ENCODE assay signal across 18 cellular contexts in the genomic region with DNA sequence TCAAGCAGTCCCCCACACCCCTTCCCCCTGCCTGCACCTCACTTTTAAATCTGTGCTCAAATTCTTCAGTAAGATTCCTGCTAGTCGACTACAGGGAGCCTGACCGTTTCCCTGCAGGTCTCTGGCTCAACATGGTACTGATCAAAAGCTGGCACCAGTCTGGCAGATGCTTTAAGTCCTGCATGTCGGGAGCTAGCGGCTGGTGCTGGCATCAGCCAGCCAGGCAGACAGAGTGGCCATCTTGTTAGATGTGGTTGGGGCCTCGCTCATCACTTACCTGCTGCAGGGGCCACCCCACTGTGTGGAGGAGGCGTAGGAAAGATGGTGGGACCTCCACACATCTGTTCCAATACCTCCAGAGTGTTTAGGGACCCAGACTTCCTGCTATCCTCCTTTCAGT.
DNase-seq lines count a peak whose midpoint lies in the region; ATAC-seq and TF ChIP-seq lines count a peak whose summit lies in the region.
"Had no signal": no experiment of that assay in that cellular context is flagged by ENCODE, and none has a peak within 500 bp of the region (broad histone marks: within the 10 kb centered on the region; RNA-seq: fewer than 3 reads in every experiment).

No MANE protein-coding gene starts in this region.

- H3K4me1 ChIP-seq in GM23248 (ENCODE audit: insufficient read depth) (peaks cover 53% of the 10 kb centered on the region), muscle layer of duodenum (ENCODE audit: control insufficient read depth in 1 of 2, insufficient read depth in 2 of 2, low read length in 2 of 2) (peaks cover 9 to 16% of the 10 kb centered on the region in 2 donors)

- H3K79me2 ChIP-seq in GM23248 (ENCODE audit: insufficient read depth): no peaks in the 10 kb centered on the region; the same call in 1 of the 2 replicates

- H3K36me3 Mint-ChIP-seq in brain: no peaks in the 10 kb centered on the region
- H3K36me3 Mint-ChIP-seq in stimulated activated naive B cell treated with anti-CD40 and anti-IgM and Interleukin-4, amounts not matched to agents 10 μg/mL and 1 μg/mL and 100 μg/mL, for 72 hours: no peaks in the 10 kb centered on the region
- H3K36me3 Mint-ChIP-seq: type B pancreatic cell had no signal

- 72 to 73% methylated on average over 6 of the region's 6 CpGs for WGBS in GM23248 (ENCODE audit: low coverage in 1 of 2, low lambda C conversion rate in 2 of 2, missing lambda C conversion rate in 2 of 2), 2 experiments

- H3K9me3 Mint-ChIP-seq in brain: peaks cover 0 to 12% (median 0%) of the 10 kb centered on the region in 5 experiments
- H3K9me3 Mint-ChIP-seq in stimulated activated naive B cell treated with anti-CD40 and anti-IgM and Interleukin-4, amounts not matched to agents 10 μg/mL and 1 μg/mL and 100 μg/mL, for 72 hours: no peaks in the 10 kb centered on the region
- H3K9me3 Mint-ChIP-seq: central memory CD8-positive, alpha-beta T cell; type B pancreatic cell had no signal

- in situ Hi-C loops in GM23248 (cut with MboI): loop anchor here (10.0 kb wide), 2 partner anchors 548 to 848 kb away; no protein-coding TSS in a partner anchor

- no peak overlapping the region for H3K4me3 ChIP-seq in GM23248
- no peak overlapping the region for H3K4me3 ChIP-seq in muscle layer of duodenum (ENCODE audit: low read depth in 1 of 2, low read length in 2 of 2)

- H3K4me1 Mint-ChIP-seq in brain: peaks cover 66% of the 10 kb centered on the region
- peaks cover 8 to 14% of the 10 kb centered on the region in 2 donors for H3K4me1 Mint-ChIP-seq in stimulated activated naive B cell treated with anti-CD40 and anti-IgM and Interleukin-4, amounts not matched to agents 10 μg/mL and 1 μg/mL and 100 μg/mL, for 72 hours

- DNase-seq in GM23248: peak; percentile 23
- DNase-seq in D341Med (ENCODE audit: low spot score): no peak
- no peak for DNase-seq in inferior parietal cortex (ENCODE audit: extremely low spot score)
- DNase-seq in stimulated activated naive B cell treated with anti-CD40 and anti-IgM and Interleukin-4, amounts not matched to agents 10 μg/mL and 1 μg/mL and 100 μg/mL, for 72 hours: no peak
- DNase-seq: activated CD4-positive, alpha-beta T cell treated with anti-CD3 and anti-CD28 coated beads for 48 hours; activated naive CD4-positive, alpha-beta T cell treated with anti-CD3 and anti-CD28 coated beads, Interleukin-2, amount 50 U/mL, for 16 hours; endodermal cell; NCI-H524; nephron progenitor cell; stimulated activated CD4-positive, alpha-beta T cell treated with anti-CD3 and anti-CD28 coated beads, Interleukin-2, amount 100 ng/mL, for 24 hours; T1000 had no signal

- peak overlapping the region; percentile 30; the same call in 1 of the 2 replicates for H2AFZ ChIP-seq in GM23248

- TF ChIP-seq CTCF in brain (conservative IDR thresholded peaks at IDR 0.05): no peak

- no peaks in the 10 kb centered on the region for H3K36me3 ChIP-seq in GM23248 (ENCODE audit: low read depth)
- H3K36me3 ChIP-seq in muscle layer of duodenum (ENCODE audit: control insufficient read depth in 1 of 2, insufficient read depth in 2 of 2, low read length in 2 of 2): peaks cover 0 to 7% of the 10 kb centered on the region in 2 donors

- H3K27me3 ChIP-seq in GM23248 (replicated peaks; ENCODE audit: insufficient read depth): no peaks in the 10 kb centered on the region
- no peaks in the 10 kb centered on the region for H3K27me3 ChIP-seq in muscle layer of duodenum (ENCODE audit: low read depth, low read length)

- no peaks in the 10 kb centered on the region for H3K27me3 Mint-ChIP-seq in brain
- H3K27me3 Mint-ChIP-seq in stimulated activated naive B cell treated with anti-CD40 and anti-IgM and Interleukin-4, amounts not matched to agents 10 μg/mL and 1 μg/mL and 100 μg/mL, for 72 hours: peaks cover 19 to 20% of the 10 kb centered on the region in 2 donors
- H3K27me3 Mint-ChIP-seq: central memory CD8-positive, alpha-beta T cell had no signal

- no peaks in the 10 kb centered on the region for H4K20me1 ChIP-seq in GM23248 (ENCODE audit: insufficient read depth)

- H3F3A ChIP-seq in GM23248 (ENCODE audit: insufficient read depth): peaks cover 65% of the 10 kb centered on the region

- peak overlapping the region; percentile 84 for H3K9ac ChIP-seq in GM23248

- no peak for ATAC-seq in GM21423 (IDR thresholded peaks at IDR 0.05; ENCODE audit: unreplicated experiment)
- ATAC-seq in stimulated activated naive B cell treated with anti-CD40 and anti-IgM and Interleukin-4, amounts not matched to agents 10 μg/mL and 1 μg/mL and 100 μg/mL, for 72 hours (replicated peaks): no peak

- peak overlapping the region; percentile 97 to 100 (median 99) for H3K27ac Mint-ChIP-seq in brain
- H3K27ac Mint-ChIP-seq in stimulated activated naive B cell treated with anti-CD40 and anti-IgM and Interleukin-4, amounts not matched to agents 10 μg/mL and 1 μg/mL and 100 μg/mL, for 72 hours: no peak overlapping the region
- H3K27ac Mint-ChIP-seq: endodermal cell, nephron progenitor cell had no signal

- H3K9me2 ChIP-seq in GM23248 (ENCODE audit: insufficient read depth): no peaks in the 10 kb centered on the region

- peak overlapping the region; percentile 97 for H3K27ac ChIP-seq in GM23248
- peak overlapping the region; percentile 94 for H3K27ac ChIP-seq in muscle layer of duodenum (ENCODE audit: low read length)
- peak overlapping the region; percentile 93 for H3K27ac ChIP-seq in temporal lobe (ENCODE audit: low read depth, low read length)
- H3K27ac ChIP-seq: C4-2B had no signal

- peak overlapping the region in 4 of 5 experiments; percentile 21 to 60 (median 38) for H3K4me3 Mint-ChIP-seq in brain
- no peak overlapping the region for H3K4me3 Mint-ChIP-seq in stimulated activated naive B cell treated with anti-CD40 and anti-IgM and Interleukin-4, amounts not matched to agents 10 μg/mL and 1 μg/mL and 100 μg/mL, for 72 hours
- H3K4me3 Mint-ChIP-seq: central memory CD8-positive, alpha-beta T cell; endodermal cell; nephron progenitor cell had no signal

- H3K9me3 ChIP-seq in GM23248 (ENCODE audit: low read depth): no peaks in the 10 kb centered on the region
- H3K9me3 ChIP-seq in muscle layer of duodenum (ENCODE audit: control insufficient read depth in 1 of 2, low read length in 2 of 2): no peaks in the 10 kb centered on the region

- peak overlapping the region; percentile 87 for H3K4me2 ChIP-seq in GM23248 (ENCODE audit: unreplicated experiment)

Comparison
In these comparisons a context has a peak if more than half of its experiments do, and no peak if none do; other contexts are left out.
1. H3K4me3 Mint-ChIP-seq: peak in brain (4 of 5); none in stimulated activated naive B cell treated with anti-CD40 and anti-IgM and Interleukin-4, amounts not matched to agents 10 μg/mL and 1 μg/mL and 100 μg/mL, for 72 hours (0 of 2).
2. Peak in every context shown above with its lines, with median percentiles within 50 percentile points of each other: H3K27ac ChIP-seq.